1 cellular context compared by ENCODE assay signal in the genomic region with DNA sequence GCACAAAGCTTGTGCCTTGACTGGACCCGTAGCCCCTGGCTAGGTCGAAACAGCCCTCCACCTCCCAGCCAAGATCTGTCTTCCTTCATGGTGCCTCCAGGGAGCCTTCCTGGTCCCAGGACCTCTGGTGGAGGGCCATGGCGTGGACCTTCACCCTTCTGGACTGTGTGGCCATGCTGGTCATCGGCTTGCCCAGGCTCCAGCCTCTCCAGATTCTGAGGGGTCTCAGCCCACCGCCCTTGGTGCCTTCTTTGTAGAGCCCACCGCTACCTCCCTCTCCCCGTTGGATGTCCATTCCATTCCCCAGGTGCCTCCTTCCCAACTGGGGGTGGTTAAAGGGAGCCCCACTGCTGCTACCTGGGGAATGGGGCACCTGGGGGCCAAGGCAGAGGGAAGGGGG.
TF ChIP-seq lines count a peak whose summit lies in the region.

No MANE protein-coding gene starts in this region.

TF ChIP-seq in WTC11, 78 proteins besides CTCF, POLR2A, EP300 and RAD21 (continued from another document):
- TF ChIP-seq, protein P1, sequence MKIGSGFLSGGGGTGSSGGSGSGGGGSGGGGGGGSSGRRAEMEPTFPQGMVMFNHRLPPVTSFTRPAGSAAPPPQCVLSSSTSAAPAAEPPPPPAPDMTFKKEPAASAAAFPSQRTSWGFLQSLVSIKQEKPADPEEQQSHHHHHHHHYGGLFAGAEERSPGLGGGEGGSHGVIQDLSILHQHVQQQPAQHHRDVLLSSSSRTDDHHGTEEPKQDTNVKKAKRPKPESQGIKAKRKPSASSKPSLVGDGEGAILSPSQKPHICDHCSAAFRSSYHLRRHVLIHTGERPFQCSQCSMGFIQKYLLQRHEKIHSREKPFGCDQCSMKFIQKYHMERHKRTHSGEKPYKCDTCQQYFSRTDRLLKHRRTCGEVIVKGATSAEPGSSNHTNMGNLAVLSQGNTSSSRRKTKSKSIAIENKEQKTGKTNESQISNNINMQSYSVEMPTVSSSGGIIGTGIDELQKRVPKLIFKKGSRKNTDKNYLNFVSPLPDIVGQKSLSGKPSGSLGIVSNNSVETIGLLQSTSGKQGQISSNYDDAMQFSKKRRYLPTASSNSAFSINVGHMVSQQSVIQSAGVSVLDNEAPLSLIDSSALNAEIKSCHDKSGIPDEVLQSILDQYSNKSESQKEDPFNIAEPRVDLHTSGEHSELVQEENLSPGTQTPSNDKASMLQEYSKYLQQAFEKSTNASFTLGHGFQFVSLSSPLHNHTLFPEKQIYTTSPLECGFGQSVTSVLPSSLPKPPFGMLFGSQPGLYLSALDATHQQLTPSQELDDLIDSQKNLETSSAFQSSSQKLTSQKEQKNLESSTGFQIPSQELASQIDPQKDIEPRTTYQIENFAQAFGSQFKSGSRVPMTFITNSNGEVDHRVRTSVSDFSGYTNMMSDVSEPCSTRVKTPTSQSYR (CRISPR knock-in tag; IDR thresholded peaks at IDR 0.05), result no peak
- no peak for TF ChIP-seq ATF3 (CRISPR knock-in tag; conservative IDR thresholded peaks at IDR 0.05)
